Comparison of ENCODE assay signal across 19 cellular contexts in genomic region chr17:64231567-64232141, GRCh38. TPM values are rescaled to one million over a fixed set of nuclear protein-coding genes. Genes with fewer than 3 reads are reported as not detected.
DNase-seq lines count a peak whose midpoint lies in the region; ATAC-seq, FAIRE-seq and TF ChIP-seq lines count a peak whose summit lies in the region.
"Had no signal": no experiment of that assay in that cellular context is flagged by ENCODE, and none has a peak within 500 bp of the region (broad histone marks: within the 10 kb centered on the region; RNA-seq: fewer than 3 reads in every experiment).

No MANE protein-coding gene starts in this region.

- TF ChIP-seq CTCF in IMR-90 (conservative IDR thresholded peaks at IDR 0.05; ENCODE audit: low read depth, low read length) (no peak), K562 (IDR thresholded peaks at IDR 0.05 in 2 of 3, conservative IDR thresholded peaks at IDR 0.05 in 1 of 3; ENCODE audit: insufficient read depth in 2 of 3, low read depth in 1 of 3, low read length in 3 of 3) (no peak)

- H3K4me3 ChIP-seq in IMR-90 (ENCODE audit: insufficient read depth, low read depth, low read length) (no peak overlapping the region), K562 (no peak overlapping the region), right cardiac atrium (ENCODE audit: low read length) (no peak overlapping the region), skeletal muscle tissue (ENCODE audit: low read length in 3 of 3) (no peak overlapping the region)
- H3K4me3 ChIP-seq: dorsolateral prefrontal cortex, tibial nerve had no signal

- H2BK15ac ChIP-seq in IMR-90 (ENCODE audit: low read depth, low read length), result peak overlapping the region; percentile 16; the same call in 1 of the 3 replicates

- H3K9ac ChIP-seq in IMR-90 (ENCODE audit: low read depth, low read length) (no peak overlapping the region), K562 (ENCODE audit: insufficient read depth in 1 of 2, low read depth in 2 of 2, low read length in 2 of 2) (peak overlapping the region; percentile 17 to 54; a peak in 2 of 4 replicates), skeletal muscle tissue (ENCODE audit: low read depth in 1 of 3, low read length in 3 of 3) (peak overlapping the region in 1 of 3 donors; percentile 40)

- peak overlapping the region; percentile 45; the same call in 1 of the 2 replicates for H2BK120ac ChIP-seq in IMR-90 (ENCODE audit: low read depth, low read length)

- intact Hi-C loops in IMR-90 (cut with micrococcal nuclease) (loop anchor here (2.0 kb wide), 1 partner anchor 51 kb away; no protein-coding TSS in a partner anchor), K562 (cut with micrococcal nuclease) (no loop called here), right cardiac atrium (cut with DNase I) (no loop called here)

- peak overlapping the region; percentile 38 for H2AK9ac ChIP-seq in IMR-90 (replicated peaks; ENCODE audit: low read depth, low read length, poor library complexity)

- H3K36me3 ChIP-seq in IMR-90 (ENCODE audit: control insufficient read depth, insufficient read depth, low read length), result no peaks in the 10 kb centered on the region
- peaks cover 7% of the 10 kb centered on the region; the same call in 2 of the 3 replicates for H3K36me3 ChIP-seq in K562 (ENCODE audit: control insufficient read depth, insufficient read depth, low read length)
- no peaks in the 10 kb centered on the region for H3K36me3 ChIP-seq in skeletal muscle tissue (ENCODE audit: control insufficient read depth in 3 of 3, insufficient read depth in 3 of 3, low read length in 3 of 3)
- H3K36me3 ChIP-seq: tibial nerve had no signal

- peak overlapping the region; percentile 90 for H2AK5ac ChIP-seq in IMR-90 (ENCODE audit: low read depth, low read length)

- 0 out of 2 replicates have a peak overlapping the region, but pooled peaks have one; percentile 66 for H3K23ac ChIP-seq in IMR-90 (ENCODE audit: low read depth, low read length)

- peak overlapping the region; percentile 82 for H3K14ac ChIP-seq in IMR-90 (replicated peaks; ENCODE audit: low read depth, low read length)

- H4K5ac ChIP-seq in IMR-90 (ENCODE audit: low read depth, low read length), result peak overlapping the region; percentile 55

- H4K91ac ChIP-seq in IMR-90 (ENCODE audit: insufficient read depth, low read depth, low read length), result peak overlapping the region; percentile 85

- BruUV-seq in IMR-90 (replicated peaks; lab: Mats Ljungman, UMichigan) (no TSS peak), K562 (replicated peaks; lab: Mats Ljungman, UMichigan) (no TSS peak)

- H3K79me1 ChIP-seq in IMR-90 (ENCODE audit: low read depth in 1 of 2, low read length in 2 of 2), result peaks cover 35 to 49% of the 10 kb centered on the region in 2 experiments

- H3K4me2 ChIP-seq in IMR-90 (ENCODE audit: low read depth, low read length), result no peak overlapping the region
- H3K4me2 ChIP-seq in K562 (ENCODE audit: insufficient read depth, low read length), result peak overlapping the region; percentile 65

- H3K9me3 ChIP-seq in IMR-90 (ENCODE audit: control insufficient read depth, insufficient read depth, low read length) (no peaks in the 10 kb centered on the region), K562 (replicated peaks; ENCODE audit: control insufficient read depth, insufficient read depth, low read depth, low read length) (no peaks in the 10 kb centered on the region), right cardiac atrium (ENCODE audit: control insufficient read depth, low read length) (no peaks in the 10 kb centered on the region), skeletal muscle tissue (ENCODE audit: control insufficient read depth in 3 of 3, low read length in 3 of 3) (no peaks in the 10 kb centered on the region)
- H3K9me3 ChIP-seq: tibial nerve had no signal

- peaks cover 14% of the 10 kb centered on the region for H3K4me1 ChIP-seq in IMR-90 (ENCODE audit: control insufficient read depth, insufficient read depth, low read length)
- peaks cover 11 to 33% of the 10 kb centered on the region in 2 experiments; a peak in 4 of 5 replicates for H3K4me1 ChIP-seq in K562 (replicated peaks in 1 of 2; ENCODE audit: control insufficient read depth in 2 of 2, insufficient read depth in 2 of 2, low read length in 2 of 2)
- peaks cover 12% of the 10 kb centered on the region for H3K4me1 ChIP-seq in right cardiac atrium (ENCODE audit: control insufficient read depth, insufficient read depth, low read length)
- H3K4me1 ChIP-seq in skeletal muscle tissue (ENCODE audit: control insufficient read depth in 3 of 3, insufficient read depth in 3 of 3, low read length in 3 of 3), result peaks cover 40 to 49% (median 42%) of the 10 kb centered on the region in 3 donors

- H3K27me3 ChIP-seq in IMR-90 (ENCODE audit: control insufficient read depth, insufficient read depth, low read length) (no peaks in the 10 kb centered on the region), K562 (ENCODE audit: control insufficient read depth in 2 of 2, insufficient read depth in 2 of 2, low read length in 2 of 2) (no peaks in the 10 kb centered on the region), right cardiac atrium (ENCODE audit: control insufficient read depth, insufficient read depth) (no peaks in the 10 kb centered on the region), skeletal muscle tissue (ENCODE audit: control insufficient read depth in 3 of 3, insufficient read depth in 3 of 3, low read length in 3 of 3) (no peaks in the 10 kb centered on the region)
- H3K27me3 ChIP-seq: dorsolateral prefrontal cortex, tibial nerve had no signal

- peak overlapping the region; percentile 26 to 74; a peak in 3 of 4 replicates for H4K8ac ChIP-seq in IMR-90 (ENCODE audit: low read depth in 2 of 2, low read length in 2 of 2)

- dilution Hi-C loops in IMR-90 (cut with HindIII; ENCODE audit: low sequenced_read_pairs, unreplicated experiment), result no loop called here

- no peak overlapping the region; the same call in 1 of the 2 replicates for H3K27ac ChIP-seq in IMR-90 (ENCODE audit: insufficient read depth, low read length)
- H3K27ac ChIP-seq in K562 (ENCODE audit: extremely low read depth, low read depth, low read length), result peak overlapping the region; percentile 27; the same call in 1 of the 3 replicates
- peak overlapping the region; percentile 88 for H3K27ac ChIP-seq in right cardiac atrium (ENCODE audit: low read length)
- peak overlapping the region; percentile 54 for H3K27ac ChIP-seq in skeletal muscle tissue (ENCODE audit: low read depth, low read length)

- H4K20me1 ChIP-seq in IMR-90 (ENCODE audit: insufficient read depth, low read length) (peaks cover 4% of the 10 kb centered on the region; the same call in 1 of the 2 replicates), K562 (replicated peaks; ENCODE audit: control insufficient read depth, insufficient read depth, low read length) (peaks cover 17% of the 10 kb centered on the region)

- peaks cover 83% of the 10 kb centered on the region for H3K79me2 ChIP-seq in K562 (ENCODE audit: control insufficient read depth, insufficient read depth, low read length)

- peak; percentile 81 for FAIRE-seq in K562 (lab: Jason Lieb, UNC)
- FAIRE-seq: H54 had no signal

- WGBS in IMR-90 (ENCODE audit: extremely low coverage in 2 of 2, insufficient read length in 1 of 2), 2 experiments, result 86% methylated on average over 4 of the region's 6 CpGs; no CpG with 5 or more reads in 1 of the 2 experiments
- WGBS in K562 (ENCODE audit: insufficient coverage, low coverage, missing lambda C conversion rate), result 5% methylated on average over 6 of the region's 6 CpGs
- 60% methylated on average over 6 of the region's 6 CpGs for WGBS in right cardiac atrium

- H2BK20ac ChIP-seq in IMR-90 (ENCODE audit: low read depth, low read length), result peak overlapping the region; percentile 84

- H3K4ac ChIP-seq in IMR-90 (ENCODE audit: low read depth, low read length), result peak overlapping the region; percentile 51

- peak overlapping the region; percentile 85 for H2BK5ac ChIP-seq in IMR-90 (ENCODE audit: low read depth, low read length, poor library complexity, severe bottlenecking)

- peaks cover 17% of the 10 kb centered on the region for H3K9me1 ChIP-seq in IMR-90 (ENCODE audit: insufficient read depth, low read length)
- H3K9me1 ChIP-seq in K562 (ENCODE audit: control insufficient read depth, insufficient read depth, low read length), result no peaks in the 10 kb centered on the region

- in situ Hi-C loops in IMR-90 (cut with MboI; ENCODE audit: low sequenced_read_pairs), result no loop called here
- in situ Hi-C loops in K562 (cut with MboI), result no loop called here

- CTCF ChIA-PET in IMR-90 (lab: Yijun Ruan, JAX) (interaction anchor here (1.0 kb wide), 1 partner anchor 51 kb away, joined by 3 read pairs; no protein-coding TSS in a partner anchor), K562 (lab: Yijun Ruan, JAX; ENCODE audit: low intra/inter-chr PET ratio) (no interaction called here)

- peak overlapping the region; percentile 80 for H3K18ac ChIP-seq in IMR-90 (ENCODE audit: low read depth, low read length)

- POLR2A ChIA-PET in IMR-90 (lab: Charles Lee; ENCODE audit: unreplicated experiment), result no interaction called here
- POLR2A ChIA-PET in K562 (lab: Yijun Ruan, JAX), result interaction anchor here (1.2 to 3.2 kb wide), 7 partner anchors 9 to 227 kb away, joined by 3 to 17 read pairs (median 6); no protein-coding TSS in a partner anchor

- H2AFZ ChIP-seq in IMR-90 (replicated peaks; ENCODE audit: low read length, poor library complexity) (no peak overlapping the region), K562 (ENCODE audit: low read depth, low read length) (no peak overlapping the region)

- no peak for TF ChIP-seq RAD21 in IMR-90 (IDR thresholded peaks at IDR 0.05; ENCODE audit: low read length)
- TF ChIP-seq RAD21 in K562 (CRISPR knock-in tag; conservative IDR thresholded peaks at IDR 0.05 in 1 of 2, IDR thresholded peaks at IDR 0.05 in 1 of 2), result no peak

- TF ChIP-seq POLR2A in IMR-90 (IDR thresholded peaks at IDR 0.05; ENCODE audit: low read depth, low read length) (no peak), K562 (conservative IDR thresholded peaks at IDR 0.05) (no peak)

- ATAC-seq in IMR-90 (ENCODE audit: low read depth) (no peak), K562 (peak; percentile 78), right cardiac atrium (no peak), HG03378 (IDR thresholded peaks at IDR 0.05; ENCODE audit: unreplicated experiment) (no peak), GM21723 (IDR thresholded peaks at IDR 0.05; ENCODE audit: unreplicated experiment) (no peak)
- ATAC-seq: activated T-cell treated with anti-CD3 and anti-CD28 coated beads, Interleukin-2, amount 50 U/mL, for 72 hours; natural killer cell treated with Interleukin-12 subunit alpha and Interleukin-12 subunit beta and Interleukin-15 and Interleukin-18, amount 100 ng/mL, for 72 hours had no signal

- no peak for DNase-seq in IMR-90
- DNase-seq in K562 (ENCODE audit: extremely low read depth in 1 of 4, low spot score in 3 of 4), result peak in 2 of 4 experiments; percentile 54 to 68
- DNase-seq in right cardiac atrium, result no peak
- DNase-seq in NCI-H2029 treated with DMSO at 0.1 percent for 48 hours (lab: John Stamatoyannopoulos, UW), result no peak
- DNase-seq: activated CD4-positive, alpha-beta T cell treated with anti-CD3 and anti-CD28 coated beads, Interleukin-2, amount 50 U/mL, for 48 hours; activated T-cell treated with anti-CD3 and anti-CD28 coated beads, Interleukin-2, amount 50 U/mL, for 72 hours; CD4-positive, alpha-beta memory T cell; dorsolateral prefrontal cortex; immature natural killer cell; NCI-H187 treated with DMSO at 0.1 percent for 48 hours; NCI-H446; SHP77 treated with DMSO at 0.1 percent for 48 hours; stimulated activated CD4-positive, alpha-beta T cell treated with anti-CD3 and anti-CD28 coated beads, Interleukin-12 subunit alpha, Interleukin-12 subunit beta, amount 100 ng/mL, for 4 hours had no signal

- no peak overlapping the region for H3K56ac ChIP-seq in IMR-90 (ENCODE audit: extremely low read depth, insufficient read depth, low read length)

- 0 out of 2 replicates have a peak, but pooled peaks have one; percentile 36 for TF ChIP-seq EP300 in K562 (IDR thresholded peaks at IDR 0.05; ENCODE audit: low read length)

RNA-seq across cellular contexts. Expression of gene TEX2, which starts 31.4 kb away (rescaled TPM):
- 21.9 and 24.4 TPM in 2 replicates for total RNA-seq in IMR-90 (2012; rRNA removed)
- polyA plus RNA-seq in IMR-90 (2012; rRNA removed), result 17.1 and 18.2 TPM in 2 replicates
- 9.4 and 10.0 TPM in 2 replicates for polyA plus RNA-seq in IMR-90 (2012; cell fraction: cytosol; rRNA removed)
- polyA plus RNA-seq in IMR-90 (2012; cell fraction: nucleus; rRNA removed; ENCODE audit: low replicate concordance), result 6.9 and 17.6 TPM in 2 replicates
- 44.0 and 59.0 TPM in 2 replicates for total RNA-seq in K562 (2011; cell fraction: chromatin; rRNA removed; ENCODE audit: low replicate concordance)
- total RNA-seq in K562 (2011; cell fraction: nucleolus; rRNA removed), result 27.0 and 29.3 TPM in 2 replicates
- 38.6 and 52.3 TPM in 2 replicates for total RNA-seq in K562 (2011; cell fraction: nucleoplasm; rRNA removed)
- total RNA-seq in K562 (2014; rRNA removed), result 19.8 and 23.9 TPM in 2 replicates
- total RNA-seq in K562 (2014; rRNA removed; fragmentation: Illumina TruSeq; extraction: Trizol), result 17.5 and 17.7 TPM in 2 replicates
- total RNA-seq in K562 (2015; rRNA removed; fragmentation: Illumina TruSeq; extraction: Trizol), result 17.7 and 18.1 TPM in 2 replicates
- 24.5 and 27.6 TPM in 2 replicates for total RNA-seq in K562 (2021)
- 15.2 and 19.3 TPM in 2 replicates for polyA plus RNA-seq in K562 (2011; rRNA removed)
- polyA plus RNA-seq in K562 (2011; cell fraction: cytosol; rRNA removed), result 12.2 and 12.8 TPM in 2 replicates
- polyA plus RNA-seq in K562 (2011; cell fraction: nucleus; rRNA removed), result 22.0 and 25.0 TPM in 2 replicates
- polyA plus RNA-seq in K562 (2012), result 9.8 and 13.7 TPM in 2 replicates
- 23.6 and 27.6 TPM in 2 replicates for polyA plus RNA-seq in K562 (2014; fragmentation: Illumina TruSeq; extraction: Trizol)
- polyA plus RNA-seq in K562 (2014; fragmentation: Nextera tagmentation; extraction: Ambion mirVana), result 1 to 10 TPM; 4.1 to 4.8 TPM
- 18.4 and 20.2 TPM in 2 replicates for polyA plus RNA-seq in K562 (2014; rRNA removed)
- 28.0 and 31.6 TPM in 2 replicates for polyA minus RNA-seq in K562 (2011; rRNA and poly(A)+ RNA removed)
- 9.4 and 13.2 TPM in 2 replicates for polyA minus RNA-seq in K562 (2011; cell fraction: cytosol; rRNA and poly(A)+ RNA removed)
- 22.8 and 23.2 TPM in 2 replicates for polyA minus RNA-seq in K562 (2011; cell fraction: nucleus; rRNA and poly(A)+ RNA removed)
- 10 to 100 TPM; 42.6 to 56.8 (median 46.6) TPM for total RNA-seq in right cardiac atrium
- 21.4 TPM for polyA plus RNA-seq in right cardiac atrium
- 20.4 TPM for total RNA-seq in skeletal muscle tissue
